In genomic region chr20:17856024-17856564, GRCh38 we compare ENCODE assay signal across 9 cellular contexts.
DNase-seq lines count a peak whose midpoint lies in the region; ATAC-seq lines count a peak whose summit lies in the region.
"Had no signal": no experiment of that assay in that cellular context is flagged by ENCODE, and none has a peak within 500 bp of the region (broad histone marks: within the 10 kb centered on the region; RNA-seq: fewer than 3 reads in every experiment).

No MANE protein-coding gene starts in this region.

- H3K27me3 ChIP-seq in right cardiac atrium (ENCODE audit: control insufficient read depth, insufficient read depth): no peaks in the 10 kb centered on the region
- H3K27me3 ChIP-seq: suprapubic skin had no signal

- DNase-seq in COLO829 (ENCODE audit: low spot score): peak; percentile 97
- no peak for DNase-seq in right cardiac atrium
- no peak for DNase-seq in SIG-M5 treated with dmso at 0.1 percent for 504 hours (lab: John Stamatoyannopoulos, UW; ENCODE audit: unreplicated experiment)
- DNase-seq in NCI-H446 (lab: John Stamatoyannopoulos, UW): no peak
- DNase-seq in NCI-H146 treated with DMSO at 0.1 percent for 48 hours (lab: John Stamatoyannopoulos, UW; ENCODE audit: unreplicated experiment): no peak

- intact Hi-C loops in right cardiac atrium (cut with DNase I): no loop called here

- H3K27ac Mint-ChIP-seq in activated T-helper 17 cell treated with anti-CD3 and anti-CD28 coated beads, Interleukin-2, amount 50 U/mL, for 72 hours: no peak overlapping the region

- ATAC-seq in GM19455 (IDR thresholded peaks at IDR 0.05; ENCODE audit: unreplicated experiment): peak; percentile 83
- peak; percentile 78 for ATAC-seq in HG03439 (IDR thresholded peaks at IDR 0.05; ENCODE audit: unreplicated experiment)
- ATAC-seq in activated T-helper 17 cell treated with anti-CD3 and anti-CD28 coated beads, Interleukin-2, amount 50 U/mL, for 72 hours (replicated peaks): peak; percentile 28
- no peak for ATAC-seq in right cardiac atrium

- H3K4me3 ChIP-seq in right cardiac atrium (ENCODE audit: low read length): no peak overlapping the region
- H3K4me3 ChIP-seq: suprapubic skin had no signal

- peaks cover 15% of the 10 kb centered on the region for H3K4me1 Mint-ChIP-seq in activated T-helper 17 cell treated with anti-CD3 and anti-CD28 coated beads, Interleukin-2, amount 50 U/mL, for 72 hours

- no peaks in the 10 kb centered on the region for H3K4me1 ChIP-seq in right cardiac atrium (ENCODE audit: control insufficient read depth, insufficient read depth, low read length)

- no peaks in the 10 kb centered on the region for H3K9me3 ChIP-seq in right cardiac atrium (ENCODE audit: control insufficient read depth, low read length)
- H3K9me3 ChIP-seq: suprapubic skin had no signal

- H3K36me3 Mint-ChIP-seq in activated T-helper 17 cell treated with anti-CD3 and anti-CD28 coated beads, Interleukin-2, amount 50 U/mL, for 72 hours (ENCODE audit: low read depth): no peaks in the 10 kb centered on the region

- H3K9me3 Mint-ChIP-seq in activated T-helper 17 cell treated with anti-CD3 and anti-CD28 coated beads, Interleukin-2, amount 50 U/mL, for 72 hours: no peaks in the 10 kb centered on the region

- no peak overlapping the region for H3K27ac ChIP-seq in right cardiac atrium (ENCODE audit: low read length)

- H3K27me3 Mint-ChIP-seq in activated T-helper 17 cell treated with anti-CD3 and anti-CD28 coated beads, Interleukin-2, amount 50 U/mL, for 72 hours: peaks cover 7% of the 10 kb centered on the region

- WGBS in right cardiac atrium: 47% methylated on average over 3 of the region's 3 CpGs

- H3K4me3 Mint-ChIP-seq in activated T-helper 17 cell treated with anti-CD3 and anti-CD28 coated beads, Interleukin-2, amount 50 U/mL, for 72 hours: no peak overlapping the region

Comparison
In these comparisons a context has a peak if more than half of its experiments do, and no peak if none do; other contexts are left out.
1. ATAC-seq: peak in GM19455 (single experiment), HG03439 (single experiment) and activated T-helper 17 cell treated with anti-CD3 and anti-CD28 coated beads, Interleukin-2, amount 50 U/mL, for 72 hours (single experiment); none in right cardiac atrium (0 of 2).